Comparison of ENCODE assay signal across 8 cellular contexts in genomic region chr18:36067118-36067957, GRCh38. TPM values are rescaled to one million over a fixed set of nuclear protein-coding genes. Genes with fewer than 3 reads are reported as not detected.
DNase-seq lines count a peak whose midpoint lies in the region; ATAC-seq and TF ChIP-seq lines count a peak whose summit lies in the region.

A gene with protein sequence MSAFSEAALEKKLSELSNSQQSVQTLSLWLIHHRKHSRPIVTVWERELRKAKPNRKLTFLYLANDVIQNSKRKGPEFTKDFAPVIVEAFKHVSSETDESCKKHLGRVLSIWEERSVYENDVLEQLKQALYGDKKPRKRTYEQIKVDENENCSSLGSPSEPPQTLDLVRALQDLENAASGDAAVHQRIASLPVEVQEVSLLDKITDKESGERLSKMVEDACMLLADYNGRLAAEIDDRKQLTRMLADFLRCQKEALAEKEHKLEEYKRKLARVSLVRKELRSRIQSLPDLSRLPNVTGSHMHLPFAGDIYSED (minus strand): TSS chr18:36067559. CDS start chr18:36067404, 155 bp downstream.

- H3K4me3 Mint-ChIP-seq in activated CD4-positive, alpha-beta T cell treated with anti-CD3 and anti-CD28 coated beads, Interleukin-2, amount 10 ng/mL, durations not matched to agents 24 days and 14 days = peak within 1 kb of the TSS; percentile 95

- peak within 1 kb of the TSS; percentile 82 to 98 for H3K27ac ChIP-seq in coronary artery

- H3K4me1 Mint-ChIP-seq in activated CD4-positive, alpha-beta T cell treated with anti-CD3 and anti-CD28 coated beads, Interleukin-2, amount 10 ng/mL, durations not matched to agents 24 days and 14 days = peaks cover 28% of the 10 kb centered on the region

- H3K36me3 ChIP-seq in BJ (ENCODE audit: control insufficient read depth, insufficient read depth, low read length) = no peaks in the 10 kb centered on the region

- no peaks in the 10 kb centered on the region for H3K27me3 ChIP-seq in BJ (ENCODE audit: control insufficient read depth, insufficient read depth, low read length)

- peaks cover 7% of the 10 kb centered on the region for H3K27me3 Mint-ChIP-seq in activated CD4-positive, alpha-beta T cell treated with anti-CD3 and anti-CD28 coated beads, Interleukin-2, amount 10 ng/mL, durations not matched to agents 24 days and 14 days

- peaks cover 5% of the 10 kb centered on the region for H3K9me3 Mint-ChIP-seq in activated CD4-positive, alpha-beta T cell treated with anti-CD3 and anti-CD28 coated beads, Interleukin-2, amount 10 ng/mL, durations not matched to agents 24 days and 14 days

- peak within 1 kb of the TSS; percentile 97 for H3K27ac Mint-ChIP-seq in activated CD4-positive, alpha-beta T cell treated with anti-CD3 and anti-CD28 coated beads, Interleukin-2, amount 10 ng/mL, durations not matched to agents 24 days and 14 days

- CTCF ChIA-PET in BJ (lab: Yijun Ruan, JAX) = interaction anchor here (0.6 to 1.2 kb wide), 2 partner anchors 9 to 91 kb away, joined by 3 read pairs; no protein-coding TSS in a partner anchor

- peaks cover 20% of the 10 kb centered on the region for H3K36me3 Mint-ChIP-seq in activated CD4-positive, alpha-beta T cell treated with anti-CD3 and anti-CD28 coated beads, Interleukin-2, amount 10 ng/mL, durations not matched to agents 24 days and 14 days (ENCODE audit: low read depth)

- ATAC-seq in GM19324 (IDR thresholded peaks at IDR 0.05; ENCODE audit: low FRiP score, unreplicated experiment) (peak; percentile 96), HG03469 (IDR thresholded peaks at IDR 0.05; ENCODE audit: unreplicated experiment) (peak; percentile 78), left colon (peak; percentile 96)

- peak; percentile 62 for DNase-seq in BJ (ENCODE audit: low read depth)
- DNase-seq in NCI-H526 treated with DMSO at 0.1 percent for 48 hours (lab: John Stamatoyannopoulos, UW) = peak; percentile 89
- peak; percentile 99 for DNase-seq in activated CD4-positive, alpha-beta T cell treated with anti-CD3 and anti-CD28 coated beads, Interleukin-2, amount 10 ng/mL, durations not matched to agents 24 days and 14 days
- peak; percentile 97 for DNase-seq in coronary artery (ENCODE audit: low spot score)
- DNase-seq in left colon = peak; percentile 96 to 99
- DNase-seq in stimulated activated CD4-positive, alpha-beta T cell treated with anti-CD3 and anti-CD28 coated beads, Interleukin-1b, Interleukin-23, amount 100 ng/mL, for 48 hours = peak; percentile 97

- intact Hi-C loops in activated CD4-positive, alpha-beta T cell treated with anti-CD3 and anti-CD28 coated beads, Interleukin-2, amount 10 ng/mL, durations not matched to agents 24 days and 14 days (cut with micrococcal nuclease) = loop anchor here (1.0 to 10.0 kb wide), 7 partner anchors 37 to 1203 kb away; partner anchors contain the start of genes ELP2, INO80C, RMP24 and SLC39A6
- intact Hi-C loops in left colon (cut with DNase I, micrococcal nuclease) = no loop called here

- POLR2A ChIA-PET in BJ (lab: Charles Lee) = no interaction called here

- TF ChIP-seq CTCF in BJ (IDR thresholded peaks at IDR 0.05; ENCODE audit: insufficient read depth, low read depth, low read length) (no peak), coronary artery (IDR thresholded peaks at IDR 0.05) (no peak)

- H3K4me3 ChIP-seq in BJ (ENCODE audit: low read depth, low read length) (peak within 1 kb of the TSS; percentile 95), coronary artery (peak within 1 kb of the TSS; percentile 98)

RNA-seq across cellular contexts. Expression of the gene that starts here (rescaled TPM):
- 21.9 and 30.6 TPM in 2 replicates for polyA plus RNA-seq in BJ (2011; rRNA removed)
- polyA minus RNA-seq in BJ (2011; rRNA and poly(A)+ RNA removed) = 18.6 and 19.0 TPM in 2 replicates
- total RNA-seq in activated CD4-positive, alpha-beta T cell treated with anti-CD3 and anti-CD28 coated beads, Interleukin-2, amount 10 ng/mL, durations not matched to agents 24 days and 14 days = 24.6 and 27.4 TPM in 2 replicates
- total RNA-seq in left colon = 10 to 100 TPM; 32.3 to 32.5 TPM

Comparison
In these comparisons a context has a peak if more than half of its experiments do, and no peak if none do; other contexts are left out.
1. Peak in every context shown above with its lines: DNase-seq, ATAC-seq, H3K4me3 ChIP-seq and H3K27ac ChIP-seq.